8 cellular contexts compared by ENCODE assay signal in the genomic region with DNA sequence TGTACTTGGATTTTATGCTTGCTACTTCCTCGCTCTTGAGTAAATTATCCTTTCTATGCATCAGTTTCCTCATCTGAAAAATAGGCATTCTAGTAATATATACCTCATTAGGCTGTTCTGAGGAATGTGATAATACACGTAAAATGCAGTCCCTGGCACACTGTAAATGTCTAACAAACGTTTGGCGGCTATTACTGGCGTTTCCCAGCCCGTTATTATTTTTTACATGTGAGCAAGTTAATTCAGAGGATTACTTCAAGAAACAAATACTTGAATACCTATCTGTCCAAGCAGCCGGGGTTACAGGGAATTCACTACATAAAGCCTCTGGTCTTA. TPM values are rescaled to one million over a fixed set of nuclear protein-coding genes. Genes with fewer than 3 reads are reported as not detected.
DNase-seq lines count a peak whose midpoint lies in the region; ATAC-seq and TF ChIP-seq lines count a peak whose summit lies in the region.

No MANE protein-coding gene starts in this region.

- WGBS in sigmoid colon, 2 donors, result 2 to 4% methylated on average over 7 of the region's 7 CpGs

- H3K27ac ChIP-seq in VCaP, result peak overlapping the region; percentile 96
- peak overlapping the region; percentile 91 to 95 (median 92) for H3K27ac ChIP-seq in sigmoid colon

- no peaks in the 10 kb centered on the region for H3K9me3 ChIP-seq in sigmoid colon

- no peaks in the 10 kb centered on the region for H3K27me3 ChIP-seq in sigmoid colon

- no peak for ATAC-seq in GM21786 (IDR thresholded peaks at IDR 0.05; ENCODE audit: unreplicated experiment)
- no peak for ATAC-seq in HG03108 (IDR thresholded peaks at IDR 0.05; ENCODE audit: unreplicated experiment)

- H3K4me3 ChIP-seq in GM12865 (ENCODE audit: low read depth, low read length) (peak overlapping the region; percentile 95), foreskin fibroblast (ENCODE audit: low read depth in 1 of 2, low read length in 2 of 2) (peak overlapping the region; percentile 93 to 97), sigmoid colon (peak overlapping the region; percentile 79 to 93 (median 88))

- no peak for TF ChIP-seq EP300 in sigmoid colon (IDR thresholded peaks at IDR 0.05)

- intact Hi-C loops in sigmoid colon (cut with DNase I), result no loop called here

- H3K36me3 ChIP-seq in sigmoid colon, result peaks cover 0 to 29% (median 3%) of the 10 kb centered on the region in 4 donors

- no peak for TF ChIP-seq POLR2A in sigmoid colon (IDR thresholded peaks at IDR 0.05)

- H3K4me1 ChIP-seq in sigmoid colon, result peaks cover 0 to 27% (median 17%) of the 10 kb centered on the region in 4 donors

- DNase-seq in GM12865 (ENCODE audit: low read depth) (no peak), foreskin fibroblast (no peak), sigmoid colon (no peak), NCI-H2196 treated with DMSO at 0.1 percent for 48 hours (lab: John Stamatoyannopoulos, UW; ENCODE audit: unreplicated experiment) (no peak), NCI-H510A (lab: John Stamatoyannopoulos, UW) (no peak)

- TF ChIP-seq CTCF in GM12865 (IDR thresholded peaks at IDR 0.05; ENCODE audit: insufficient read depth, low read depth, low read length, missing control alignments), result no peak
- TF ChIP-seq CTCF in VCaP (conservative IDR thresholded peaks at IDR 0.05), result no peak
- no peak for TF ChIP-seq CTCF in foreskin fibroblast (IDR thresholded peaks at IDR 0.05; ENCODE audit: low read depth, low read length)
- TF ChIP-seq CTCF in sigmoid colon (IDR thresholded peaks at IDR 0.05), result no peak

RNA-seq across cellular contexts. Expression of a gene that starts 0.6 kb away (rescaled TPM):
- 10 to 100 TPM; 15.7 to 22.5 (median 16.0) TPM for total RNA-seq in sigmoid colon
- polyA plus RNA-seq in sigmoid colon, result 10 to 100 TPM in 1 of 3 donors, 1 to 10 TPM in 2; 8.3 to 10.9 (median 8.4) TPM

RNA-seq across cellular contexts. Expression of a gene that starts 7.2 kb away (rescaled TPM):
- 10 to 100 TPM; 17.4 to 24.6 (median 20.8) TPM for total RNA-seq in sigmoid colon
- 1 to 10 TPM; 4.8 to 9.0 (median 5.5) TPM for polyA plus RNA-seq in sigmoid colon
